In the genomic region with DNA sequence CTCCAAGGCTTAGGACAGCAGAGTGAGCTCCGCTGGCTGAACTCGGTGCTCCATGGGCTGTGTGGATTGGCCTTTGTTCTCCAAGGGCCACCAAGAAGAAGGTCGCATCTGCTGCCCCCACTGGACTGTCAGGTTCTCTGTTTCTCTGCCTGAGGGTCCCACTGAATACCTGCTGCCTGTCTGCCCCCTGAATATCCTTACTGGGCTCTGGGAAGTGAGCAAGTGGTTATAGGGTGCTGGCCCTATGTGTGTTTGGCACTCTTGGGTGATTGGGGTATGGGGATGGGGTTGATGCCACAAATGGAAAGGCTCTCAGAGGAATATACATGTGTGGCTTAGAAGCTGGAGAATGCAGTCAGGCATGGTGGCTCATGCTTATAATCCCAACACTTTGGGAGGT, we compare ENCODE assay signal across 2 cellular contexts.
TF ChIP-seq lines count a peak whose summit lies in the region.

No MANE protein-coding gene starts in this region.

TF ChIP-seq in H1, 55 proteins besides CTCF, POLR2A, EP300 and RAD21:
- TF ChIP-seq SUZ12 (IDR thresholded peaks at IDR 0.05; ENCODE audit: low read length) (no peak), SP2 (IDR thresholded peaks at IDR 0.05; ENCODE audit: low read length) (no peak), TBP (IDR thresholded peaks at IDR 0.05; ENCODE audit: low read depth, low read length) (no peak), ATF3 (IDR thresholded peaks at IDR 0.05; ENCODE audit: insufficient read depth, low read depth, low read length) (no peak), BACH1 (IDR thresholded peaks at IDR 0.05; ENCODE audit: low read length) (no peak), USF2 (IDR thresholded peaks at IDR 0.05; ENCODE audit: low read length) (no peak), ASH2L (IDR thresholded peaks at IDR 0.05; ENCODE audit: low read length) (no peak), CHD7 (IDR thresholded peaks at IDR 0.05; ENCODE audit: insufficient replicate concordance, low read length) (no peak), TEAD4 (IDR thresholded peaks at IDR 0.05; ENCODE audit: low read depth, low read length) (no peak), SP1 (IDR thresholded peaks at IDR 0.05; ENCODE audit: low read depth, low read length) (no peak), YY1 (IDR thresholded peaks at IDR 0.05; ENCODE audit: low read depth, low read length) (no peak), CREB1 (IDR thresholded peaks at IDR 0.05) (no peak), TAF1 (IDR thresholded peaks at IDR 0.05; ENCODE audit: low read depth, low read length) (no peak), MAFK (IDR thresholded peaks at IDR 0.05; ENCODE audit: low read depth, low read length) (no peak), RBBP5 (IDR thresholded peaks at IDR 0.05; ENCODE audit: borderline replicate concordance, low read depth, low read length) (no peak), CBX8 (IDR thresholded peaks at IDR 0.05; ENCODE audit: borderline replicate concordance, low read depth, low read length) (no peak)
TF ChIP-seq in H1: peak in this region for 0.

TF ChIP-seq in HepG2, 621 proteins besides CTCF, POLR2A, EP300 and RAD21:
- TF ChIP-seq HCFC1 (IDR thresholded peaks at IDR 0.05; ENCODE audit: low read depth, low read length) (no peak), ZNF329 (CRISPR knock-in tag; IDR thresholded peaks at IDR 0.05; ENCODE audit: low read depth) (no peak), KLF13 (CRISPR knock-in tag; IDR thresholded peaks at IDR 0.05) (no peak), ZNF761 (CRISPR knock-in tag; conservative IDR thresholded peaks at IDR 0.05) (no peak)
